8 cellular contexts compared by ENCODE assay signal in genomic region chr14:66070542-66071319, GRCh38.
DNase-seq lines count a peak whose midpoint lies in the region; ATAC-seq and TF ChIP-seq lines count a peak whose summit lies in the region.

No MANE protein-coding gene starts in this region.

- TF ChIP-seq CTCF in SK-N-SH (IDR thresholded peaks at IDR 0.05) (peak; percentile 63), NB4 (IDR thresholded peaks at IDR 0.05; ENCODE audit: low read depth, low read length) (peak; percentile 85), coronary artery (IDR thresholded peaks at IDR 0.05) (peak; percentile 33), mesothelial cell of epicardium (IDR thresholded peaks at IDR 0.05; ENCODE audit: unreplicated experiment) (peak; percentile 82)

- no peaks in the 10 kb centered on the region for H3K79me2 ChIP-seq in SK-N-SH (ENCODE audit: insufficient read depth)

- H3K4me3 ChIP-seq in SK-N-SH (ENCODE audit: low read depth in 2 of 2, low read length in 1 of 2) (peak overlapping the region in 1 of 2 experiments; percentile 43; a peak in 1 of 4 replicates), NB4 (ENCODE audit: low read depth, low read length) (no peak overlapping the region), coronary artery (no peak overlapping the region)

- H3K36me3 ChIP-seq in SK-N-SH (replicated peaks in 1 of 2; ENCODE audit: control insufficient read depth in 1 of 2, insufficient read depth in 2 of 2, low read length in 1 of 2), result no peaks in the 10 kb centered on the region

- no peak overlapping the region for H3K4me2 ChIP-seq in SK-N-SH

- H3K27me3 ChIP-seq in SK-N-SH (ENCODE audit: insufficient read depth), result no peaks in the 10 kb centered on the region

- no peaks in the 10 kb centered on the region for H3F3A ChIP-seq in SK-N-SH (replicated peaks; ENCODE audit: insufficient read depth)

- H4K20me1 ChIP-seq in SK-N-SH (ENCODE audit: insufficient read depth), result no peaks in the 10 kb centered on the region

- H3K4me1 Mint-ChIP-seq in mesothelial cell of epicardium, result peaks cover 28% of the 10 kb centered on the region
- peaks cover 6% of the 10 kb centered on the region for H3K4me1 Mint-ChIP-seq in stimulated activated effector memory CD8-positive, alpha-beta T cell treated with anti-CD3 and anti-CD28 coated beads, Interleukin-12 subunit alpha, Interleukin-12 subunit beta, amount 100 ng/mL, for 72 hours

- TF ChIP-seq EP300 in SK-N-SH (IDR thresholded peaks at IDR 0.05; ENCODE audit: borderline replicate concordance in 1 of 2, low read depth in 1 of 2, low read length in 1 of 2), result no peak

- no peaks in the 10 kb centered on the region for H3K9me3 Mint-ChIP-seq in mesothelial cell of epicardium
- H3K9me3 Mint-ChIP-seq in stimulated activated effector memory CD8-positive, alpha-beta T cell treated with anti-CD3 and anti-CD28 coated beads, Interleukin-12 subunit alpha, Interleukin-12 subunit beta, amount 100 ng/mL, for 72 hours, result no peaks in the 10 kb centered on the region

- H3K36me3 Mint-ChIP-seq in mesothelial cell of epicardium, result no peaks in the 10 kb centered on the region
- H3K36me3 Mint-ChIP-seq in stimulated activated effector memory CD8-positive, alpha-beta T cell treated with anti-CD3 and anti-CD28 coated beads, Interleukin-12 subunit alpha, Interleukin-12 subunit beta, amount 100 ng/mL, for 72 hours, result no peaks in the 10 kb centered on the region

- no peak overlapping the region for H3K27ac Mint-ChIP-seq in mesothelial cell of epicardium
- H3K27ac Mint-ChIP-seq in stimulated activated effector memory CD8-positive, alpha-beta T cell treated with anti-CD3 and anti-CD28 coated beads, Interleukin-12 subunit alpha, Interleukin-12 subunit beta, amount 100 ng/mL, for 72 hours, result peak overlapping the region; percentile 49

- POLR2A ChIA-PET in SK-N-SH (lab: Yijun Ruan, JAX), result no interaction called here

- peak; percentile 72 for TF ChIP-seq RAD21 in SK-N-SH (IDR thresholded peaks at IDR 0.05; ENCODE audit: low read length)

- H3K9me2 ChIP-seq in SK-N-SH, result no peaks in the 10 kb centered on the region

- WGBS in SK-N-SH (ENCODE audit: low lambda C conversion rate), result 38% methylated on average over 12 of the region's 12 CpGs

- H3K27ac ChIP-seq in SK-N-SH (ENCODE audit: low read depth in 2 of 2, low read length in 1 of 2) (no peak overlapping the region), coronary artery (no peak overlapping the region)

- H3K4me1 ChIP-seq in SK-N-SH (ENCODE audit: control insufficient read depth in 1 of 2, insufficient read depth in 2 of 2, low read depth in 1 of 2, low read length in 1 of 2), result no peaks in the 10 kb centered on the region; a peak in 2 of 4 replicates

- no peak overlapping the region for H3K9ac ChIP-seq in SK-N-SH

- ATAC-seq in SK-N-SH treated with all-trans-retinoic acid at 6 μM for 48 hours (no peak), HG03520 (IDR thresholded peaks at IDR 0.05; ENCODE audit: unreplicated experiment) (no peak)
- ATAC-seq in stimulated activated effector memory CD8-positive, alpha-beta T cell treated with anti-CD3 and anti-CD28 coated beads, Interleukin-12 subunit alpha, Interleukin-12 subunit beta, amount 100 ng/mL, for 72 hours, result peak; percentile 64

- H3K4me3 Mint-ChIP-seq in mesothelial cell of epicardium, result no peak overlapping the region
- no peak overlapping the region for H3K4me3 Mint-ChIP-seq in stimulated activated effector memory CD8-positive, alpha-beta T cell treated with anti-CD3 and anti-CD28 coated beads, Interleukin-12 subunit alpha, Interleukin-12 subunit beta, amount 100 ng/mL, for 72 hours

- DNase-seq in SK-N-SH, result peak; percentile 63
- peak; percentile 44 for DNase-seq in NB4 (ENCODE audit: low read depth)
- peak; percentile 56 to 71 for DNase-seq in activated CD4-positive, alpha-beta T cell treated with anti-CD3 and anti-CD28 coated beads for 4 hours
- no peak for DNase-seq in coronary artery (ENCODE audit: low spot score)
- peak in 1 of 2 experiments; percentile 79 for DNase-seq in mesothelial cell of epicardium (ENCODE audit: low spot score in 2 of 2, unreplicated experiment in 2 of 2)
- peak; percentile 68 to 84 for DNase-seq in stimulated activated effector memory CD8-positive, alpha-beta T cell treated with anti-CD3 and anti-CD28 coated beads, Interleukin-12 subunit alpha, Interleukin-12 subunit beta, amount 100 ng/mL, for 72 hours (ENCODE audit: low spot score in 2 of 2)

- peaks cover 5% of the 10 kb centered on the region for H3K27me3 Mint-ChIP-seq in mesothelial cell of epicardium (ENCODE audit: low read depth)

- no peaks in the 10 kb centered on the region for H3K9me3 ChIP-seq in SK-N-SH

- H2AFZ ChIP-seq in SK-N-SH (ENCODE audit: low read depth), result no peak overlapping the region

- no peak for TF ChIP-seq POLR2A in NB4 (IDR thresholded peaks at IDR 0.05; ENCODE audit: extremely low read depth, insufficient read length)

- CTCF ChIA-PET in SK-N-SH (lab: Yijun Ruan, JAX), result interaction anchor here (0.6 to 2.2 kb wide), 20 partner anchors 9 to 907 kb away, joined by 3 to 18 read pairs (median 4); partner anchors contain the start of gene FUT8

TF ChIP-seq in SK-N-SH, 30 proteins besides CTCF, POLR2A, EP300 and RAD21:
- TF ChIP-seq SMC3 (IDR thresholded peaks at IDR 0.05; ENCODE audit: low read depth, low read length), result peak; percentile 41
- TF ChIP-seq REST (IDR thresholded peaks at IDR 0.05; ENCODE audit: low read depth, low read length), result no peak
TF ChIP-seq in SK-N-SH: peak in this region for 1.

TF ChIP-seq in SK-N-SH treated with all-trans-retinoic acid at 6 μM for 48 hours, 23 proteins besides CTCF, POLR2A, EP300 and RAD21:
- TF ChIP-seq ZNF70 (CRISPR knock-in tag; IDR thresholded peaks at IDR 0.05) (no peak), ZNF565 (CRISPR knock-in tag; conservative IDR thresholded peaks at IDR 0.05; ENCODE audit: low read depth) (no peak), CSDC2 (CRISPR knock-in tag; IDR thresholded peaks at IDR 0.05) (no peak), PPARA (CRISPR knock-in tag; IDR thresholded peaks at IDR 0.05; ENCODE audit: borderline replicate concordance) (no peak), ZC3H10 (CRISPR knock-in tag; IDR thresholded peaks at IDR 0.05) (no peak), CSRNP3 (CRISPR knock-in tag; IDR thresholded peaks at IDR 0.05) (no peak), TCF4 (CRISPR knock-in tag; IDR thresholded peaks at IDR 0.05; ENCODE audit: borderline replicate concordance) (no peak), ZFP3 (CRISPR knock-in tag; IDR thresholded peaks at IDR 0.05) (no peak), ZNF8 (CRISPR knock-in tag; IDR thresholded peaks at IDR 0.05) (no peak), ARNTL (CRISPR knock-in tag; IDR thresholded peaks at IDR 0.05; ENCODE audit: borderline replicate concordance, low read depth) (no peak), OSR1 (CRISPR knock-in tag; IDR thresholded peaks at IDR 0.05) (no peak), SNAI2 (CRISPR knock-in tag; IDR thresholded peaks at IDR 0.05) (no peak)
- TF ChIP-seq, protein P1, sequence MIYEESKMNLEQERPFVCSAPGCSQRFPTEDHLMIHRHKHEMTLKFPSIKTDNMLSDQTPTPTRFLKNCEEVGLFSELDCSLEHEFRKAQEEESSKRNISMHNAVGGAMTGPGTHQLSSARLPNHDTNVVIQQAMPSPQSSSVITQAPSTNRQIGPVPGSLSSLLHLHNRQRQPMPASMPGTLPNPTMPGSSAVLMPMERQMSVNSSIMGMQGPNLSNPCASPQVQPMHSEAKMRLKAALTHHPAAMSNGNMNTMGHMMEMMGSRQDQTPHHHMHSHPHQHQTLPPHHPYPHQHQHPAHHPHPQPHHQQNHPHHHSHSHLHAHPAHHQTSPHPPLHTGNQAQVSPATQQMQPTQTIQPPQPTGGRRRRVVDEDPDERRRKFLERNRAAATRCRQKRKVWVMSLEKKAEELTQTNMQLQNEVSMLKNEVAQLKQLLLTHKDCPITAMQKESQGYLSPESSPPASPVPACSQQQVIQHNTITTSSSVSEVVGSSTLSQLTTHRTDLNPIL (CRISPR knock-in tag; IDR thresholded peaks at IDR 0.05; ENCODE audit: low read depth), result no peak

Comparison
In these comparisons a context has a peak if more than half of its experiments do, and no peak if none do; other contexts are left out.
1. CTCF ChIP-seq: peak in every context shown above with its lines; median percentile 85 in NB4; 82 in mesothelial cell of epicardium; 63 in SK-N-SH; 33 in coronary artery.